Comparison of ENCODE assay signal across 9 cellular contexts in genomic region chr2:158191569-158191968, GRCh38.
A peak's percentile ranks its signal among the peaks of the same experiment; 100 is the strongest.
DNase-seq lines count a peak whose midpoint lies in the region; ATAC-seq and TF ChIP-seq lines count a peak whose summit lies in the region.
"Had no signal": no experiment of that assay in that cellular context is flagged by ENCODE, and none has a peak within 500 bp of the region (broad histone marks: within the 10 kb centered on the region; RNA-seq: fewer than 3 reads in every experiment).

No MANE protein-coding gene starts in this region.

- H3K9me3 Mint-ChIP-seq in natural killer cell: no peaks in the 10 kb centered on the region

- H3K4me3 ChIP-seq in SK-N-MC (peak overlapping the region; percentile 74), osteoblast (ENCODE audit: insufficient read depth, low read length) (peak overlapping the region; percentile 43), prostate gland (no peak overlapping the region)

- peaks cover 5 to 6% of the 10 kb centered on the region in 2 donors for H3K4me1 Mint-ChIP-seq in natural killer cell

- no peak for TF ChIP-seq POLR2A in prostate gland (IDR thresholded peaks at IDR 0.05)

- H3K27ac ChIP-seq in SK-N-MC (peak overlapping the region; percentile 94), osteoblast (ENCODE audit: low read depth, low read length) (no peak overlapping the region), prostate gland (peak overlapping the region in 1 of 2 donors; percentile 24)
- H3K27ac ChIP-seq: 22Rv1 had no signal

- H3K27me3 ChIP-seq in osteoblast (ENCODE audit: insufficient read depth, low read length) (peaks cover 5% of the 10 kb centered on the region), prostate gland (replicated peaks; ENCODE audit: insufficient read depth) (no peaks in the 10 kb centered on the region)

- H3K9ac ChIP-seq in SK-N-MC (ENCODE audit: insufficient read length): peak overlapping the region; percentile 69

- no peaks in the 10 kb centered on the region for H4K20me1 ChIP-seq in osteoblast (ENCODE audit: insufficient read depth, low read length)

- H3K36me3 ChIP-seq in SK-N-MC (ENCODE audit: insufficient read depth, low read length) (no peaks in the 10 kb centered on the region), osteoblast (ENCODE audit: insufficient read depth, low read length) (no peaks in the 10 kb centered on the region), prostate gland (no peaks in the 10 kb centered on the region)

- no peak overlapping the region for H3K27ac Mint-ChIP-seq in natural killer cell

- H3K4me1 ChIP-seq in osteoblast (ENCODE audit: insufficient read depth, low read length) (peaks cover 7% of the 10 kb centered on the region), prostate gland (replicated peaks) (no peaks in the 10 kb centered on the region)

- no peak overlapping the region for H3K4me3 Mint-ChIP-seq in natural killer cell

- H3K9me3 ChIP-seq in SK-N-MC (ENCODE audit: low read depth, low read length) (no peaks in the 10 kb centered on the region), osteoblast (ENCODE audit: low read depth, low read length) (no peaks in the 10 kb centered on the region), prostate gland (no peaks in the 10 kb centered on the region)

- peak overlapping the region; percentile 13 for H2AFZ ChIP-seq in osteoblast (ENCODE audit: low read length)

- ATAC-seq in HG02759 (IDR thresholded peaks at IDR 0.05; ENCODE audit: unreplicated experiment): peak; percentile 26
- ATAC-seq in natural killer cell: no peak

- TF ChIP-seq CTCF in osteoblast (IDR thresholded peaks at IDR 0.05; ENCODE audit: extremely low read depth, low read depth, low read length): no peak
- no peak for TF ChIP-seq CTCF in prostate gland (IDR thresholded peaks at IDR 0.05)
- TF ChIP-seq CTCF in natural killer cell (IDR thresholded peaks at IDR 0.05): no peak

- H3K4me2 ChIP-seq in osteoblast (ENCODE audit: insufficient read depth, low read length): peak overlapping the region; percentile 60

- DNase-seq in DMS53 (lab: John Stamatoyannopoulos, UW) (peak; percentile 37), DMS53 treated with DMSO at 0.1 percent for 48 hours (lab: John Stamatoyannopoulos, UW; ENCODE audit: unreplicated experiment) (no peak), SK-N-MC (ENCODE audit: low read depth, low spot score) (no peak), osteoblast (ENCODE audit: insufficient read length, low spot score, missing footprints) (no peak), prostate gland (ENCODE audit: low spot score) (no peak), natural killer cell (no peak), pons (ENCODE audit: low spot score) (no peak)

- WGBS in prostate gland: 3% methylated on average over 2 of the region's 2 CpGs

- H3K27me3 Mint-ChIP-seq in natural killer cell (ENCODE audit: low read depth in 2 of 2): no peaks in the 10 kb centered on the region

- intact Hi-C loops in prostate gland (cut with DNase I): no loop called here
- intact Hi-C loops in natural killer cell (cut with micrococcal nuclease): no loop called here

- no peaks in the 10 kb centered on the region for H3K36me3 Mint-ChIP-seq in natural killer cell

- no peaks in the 10 kb centered on the region for H3K79me2 ChIP-seq in osteoblast (ENCODE audit: insufficient read depth, low read length)

Comparison
In these comparisons a context has a peak if more than half of its experiments do, and no peak if none do; other contexts are left out.
1. H3K4me3 ChIP-seq: peak in SK-N-MC (single experiment) and osteoblast (single experiment); none in prostate gland (0 of 2).